18 cellular contexts compared by ENCODE assay signal in the genomic region with DNA sequence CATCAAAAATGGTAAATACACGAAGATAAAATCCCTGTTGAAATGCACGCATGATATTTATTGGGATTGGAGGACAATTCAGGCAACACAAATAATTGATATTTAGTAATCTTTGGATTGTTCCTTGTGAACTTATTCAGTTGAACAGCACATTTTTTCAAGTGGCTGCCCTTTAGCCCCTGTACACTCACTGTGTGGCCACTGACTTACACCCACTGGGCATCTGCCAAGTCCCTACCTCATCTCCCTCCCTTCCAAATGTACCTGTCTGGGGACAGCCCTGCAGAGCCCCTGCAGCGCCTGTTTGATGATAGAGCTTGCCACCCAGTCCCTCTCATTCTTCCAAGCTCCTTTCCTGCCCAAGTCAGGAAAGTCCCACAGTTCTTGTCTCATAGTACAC.
"Had no signal": no experiment of that assay in that cellular context is flagged by ENCODE, and none has a peak within 500 bp of the region (broad histone marks: within the 10 kb centered on the region; RNA-seq: fewer than 3 reads in every experiment).

No MANE protein-coding gene starts in this region.

- H3K36me3 ChIP-seq: esophagus muscularis mucosa, gastroesophageal sphincter, spleen, tibial artery had no signal

- H3K4me1 ChIP-seq: gastroesophageal sphincter, tibial artery had no signal

- ATAC-seq: gastroesophageal sphincter; left ventricle myocardium superior; psoas muscle; sciatic nerve; stimulated activated memory B cell treated with anti-CD40 and anti-IgM and Interleukin-4, amounts not matched to agents 10 μg/mL and 1 μg/mL and 100 μg/mL, for 72 hours had no signal

- H3K9me3 ChIP-seq: esophagus muscularis mucosa, gastroesophageal sphincter, psoas muscle, spleen, tibial artery had no signal

- H3K4me3 ChIP-seq: esophagus muscularis mucosa, gastroesophageal sphincter, psoas muscle, spleen, tibial artery had no signal

- DNase-seq: effector memory CD4-positive, alpha-beta T cell; glutamatergic neuron; immature natural killer cell; left ventricle myocardium superior; mesendoderm; naive thymus-derived CD4-positive, alpha-beta T cell; nephron progenitor cell; psoas muscle; retina; spleen; stimulated activated CD4-positive, alpha-beta T cell treated with anti-CD3 and anti-CD28 coated beads, Interleukin-15, amount 100 ng/mL, for 24 hours; stimulated activated CD4-positive, alpha-beta T cell treated with anti-CD3 and anti-CD28 coated beads, Interleukin-1b, Interleukin-23, amount 100 ng/mL, for 48 hours; stimulated activated CD4-positive, alpha-beta T cell treated with anti-CD3 and anti-CD28 coated beads, Interleukin-4, amount 100 ng/mL, for 24 hours; tibial artery had no signal
